Comparison of ENCODE assay signal across 1 cellular context in genomic region chr2:239917128-239917956, GRCh38.
TF ChIP-seq lines count a peak whose summit lies in the region.

No MANE protein-coding gene starts in this region.

TF ChIP-seq in HEK293, 187 proteins besides CTCF, POLR2A, EP300 and RAD21 (continued from another document):
- TF ChIP-seq ZBTB49 (tag by site-specific recombination; IDR thresholded peaks at IDR 0.05; ENCODE audit: low read depth) (no peak), ZNF621 (tag by site-specific recombination; IDR thresholded peaks at IDR 0.05) (no peak), KLF7 (tag by site-specific recombination; IDR thresholded peaks at IDR 0.05; ENCODE audit: borderline replicate concordance) (no peak), ZNF433 (tag by site-specific recombination; IDR thresholded peaks at IDR 0.05; ENCODE audit: low read depth) (no peak), BCL11A (tag by site-specific recombination; IDR thresholded peaks at IDR 0.05; ENCODE audit: low read depth) (no peak), ZNF585B (tag by site-specific recombination; IDR thresholded peaks at IDR 0.05) (no peak), ZNF660 (tag by site-specific recombination; IDR thresholded peaks at IDR 0.05) (no peak), KLF9 (tag by site-specific recombination; IDR thresholded peaks at IDR 0.05; ENCODE audit: low read depth) (no peak), INSM2 (tag by site-specific recombination; IDR thresholded peaks at IDR 0.05) (no peak), ZNF555 (tag by site-specific recombination; conservative IDR thresholded peaks at IDR 0.05) (no peak), ZNF654 (tag by site-specific recombination; IDR thresholded peaks at IDR 0.05; ENCODE audit: low read depth) (no peak), ZNF518A (tag by site-specific recombination; conservative IDR thresholded peaks at IDR 0.05; ENCODE audit: low read depth) (0 out of 2 replicates have a peak, but pooled peaks have one; percentile 35), ZNF10 (tag by site-specific recombination; IDR thresholded peaks at IDR 0.05) (no peak), ZNF596 (tag by site-specific recombination; IDR thresholded peaks at IDR 0.05) (no peak), EGR2 (tag by site-specific recombination; IDR thresholded peaks at IDR 0.05; ENCODE audit: low read depth) (no peak), ZNF473 (tag by site-specific recombination; IDR thresholded peaks at IDR 0.05) (no peak), ZNF121 (tag by site-specific recombination; IDR thresholded peaks at IDR 0.05) (no peak), ZNF580 (tag by site-specific recombination; IDR thresholded peaks at IDR 0.05) (no peak), PRDM10 (tag by site-specific recombination; IDR thresholded peaks at IDR 0.05) (no peak), ZNF571 (tag by site-specific recombination; IDR thresholded peaks at IDR 0.05) (no peak), ZNF830 (tag by site-specific recombination; IDR thresholded peaks at IDR 0.05; ENCODE audit: low read depth) (no peak), ZNF26 (tag by site-specific recombination; IDR thresholded peaks at IDR 0.05) (0 out of 2 replicates have a peak, but pooled peaks have one; percentile 38), ZNF132 (tag by site-specific recombination; IDR thresholded peaks at IDR 0.05; ENCODE audit: borderline replicate concordance) (no peak), ZEB2 (tag by site-specific recombination; IDR thresholded peaks at IDR 0.05) (no peak), ZNF362 (tag by site-specific recombination; IDR thresholded peaks at IDR 0.05) (no peak), ZNF266 (tag by site-specific recombination; IDR thresholded peaks at IDR 0.05; ENCODE audit: low read depth) (no peak), ZNF658 (tag by site-specific recombination; IDR thresholded peaks at IDR 0.05) (no peak), PRDM6 (tag by site-specific recombination; IDR thresholded peaks at IDR 0.05) (no peak), MEIS1 (CRISPR knock-in tag; IDR thresholded peaks at IDR 0.05; ENCODE audit: borderline replicate concordance) (no peak), ZNF248 (tag by site-specific recombination; IDR thresholded peaks at IDR 0.05) (peak; percentile 56; the same call in 1 of the 2 replicates), ZNF426 (tag by site-specific recombination; IDR thresholded peaks at IDR 0.05) (no peak), ZNF138 (tag by site-specific recombination; IDR thresholded peaks at IDR 0.05; ENCODE audit: borderline replicate concordance) (no peak), KLF8 (tag by site-specific recombination; IDR thresholded peaks at IDR 0.05) (0 out of 2 replicates have a peak, but pooled peaks have one; percentile 28), ZFHX2 (tag by site-specific recombination; conservative IDR thresholded peaks at IDR 0.05) (no peak), GLI4 (tag by site-specific recombination; IDR thresholded peaks at IDR 0.05) (no peak), ZNF169 (tag by site-specific recombination; IDR thresholded peaks at IDR 0.05) (peak; percentile 59; the same call in 1 of the 2 replicates), ZNF223 (tag by site-specific recombination; IDR thresholded peaks at IDR 0.05) (no peak), KLF17 (tag by site-specific recombination; IDR thresholded peaks at IDR 0.05) (0 out of 2 replicates have a peak, but pooled peaks have one; percentile 25), ZNF558 (tag by site-specific recombination; IDR thresholded peaks at IDR 0.05) (peak; percentile 42; the same call in 1 of the 2 replicates)
TF ChIP-seq in HEK293: peak in this region for 14.
